In the genomic region with DNA sequence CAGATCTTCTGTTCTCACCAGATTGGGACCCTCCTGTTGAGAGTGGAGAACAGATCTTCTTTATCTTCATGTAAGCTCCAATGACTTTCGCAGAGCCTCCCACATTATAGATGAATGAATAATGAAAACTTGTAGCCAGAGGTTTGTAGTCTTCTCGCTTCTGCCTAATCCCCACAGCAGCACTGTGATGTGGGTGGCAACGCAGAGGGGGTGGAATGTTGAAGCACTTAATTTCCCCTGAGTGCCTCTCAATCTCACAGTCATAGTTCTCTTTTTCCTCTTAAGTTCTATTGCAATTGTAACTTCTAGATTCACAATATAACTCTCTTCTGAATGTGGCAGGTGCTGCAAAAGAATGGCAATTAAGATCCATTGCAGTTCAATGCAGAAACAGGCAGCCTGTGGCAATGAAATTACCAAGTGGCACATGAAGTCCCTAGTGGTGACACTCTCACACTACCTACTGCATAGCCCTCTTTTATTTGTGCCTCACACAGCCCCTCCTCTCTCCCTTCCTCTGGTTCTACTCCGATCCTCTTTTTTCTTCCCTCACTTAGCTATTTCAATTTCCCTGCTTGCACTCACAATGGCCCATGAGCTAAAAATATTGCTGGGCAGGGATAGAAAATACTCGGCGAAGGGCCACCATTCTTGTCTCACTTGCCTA, we compare ENCODE assay signal across 12 cellular contexts.
DNase-seq lines count a peak whose midpoint lies in the region; ATAC-seq and TF ChIP-seq lines count a peak whose summit lies in the region.
"Had no signal": no experiment of that assay in that cellular context is flagged by ENCODE, and none has a peak within 500 bp of the region (broad histone marks: within the 10 kb centered on the region; RNA-seq: fewer than 3 reads in every experiment).

No MANE protein-coding gene starts in this region.

- no peak overlapping the region for H3K27ac ChIP-seq in PC-3 (ENCODE audit: low read length)
- H3K27ac ChIP-seq: tibial nerve had no signal

- CTCF ChIA-PET in PC-3 (lab: Charles Lee) = no interaction called here

- no peak overlapping the region for H3K4me2 ChIP-seq in PC-3 (ENCODE audit: low read length)

- H3K27me3 Mint-ChIP-seq in activated T-cell treated with anti-CD3 and anti-CD28 coated beads, Interleukin-2, amount 50 U/mL, for 72 hours (ENCODE audit: low read depth) = no peaks in the 10 kb centered on the region
- H3K27me3 Mint-ChIP-seq in stimulated activated naive B cell treated with anti-CD40 and anti-IgM and Interleukin-4, amounts not matched to agents 10 μg/mL and 1 μg/mL and 100 μg/mL, for 72 hours = no peaks in the 10 kb centered on the region
- H3K27me3 Mint-ChIP-seq: IgD-negative memory B cell had no signal

- H3K4me3 ChIP-seq in PC-3 (ENCODE audit: low read length) = no peak overlapping the region
- H3K4me3 ChIP-seq: tibial nerve had no signal

- intact Hi-C loops in PC-3 (cut with micrococcal nuclease) (no loop called here), sciatic nerve (cut with DNase I) (no loop called here)

- no peaks in the 10 kb centered on the region for H4K20me1 ChIP-seq in PC-3 (ENCODE audit: low read length)

- no peaks in the 10 kb centered on the region for H3K36me3 Mint-ChIP-seq in activated T-cell treated with anti-CD3 and anti-CD28 coated beads, Interleukin-2, amount 50 U/mL, for 72 hours (ENCODE audit: insufficient read depth in 2 of 2)
- H3K36me3 Mint-ChIP-seq in stimulated activated naive B cell treated with anti-CD40 and anti-IgM and Interleukin-4, amounts not matched to agents 10 μg/mL and 1 μg/mL and 100 μg/mL, for 72 hours = no peaks in the 10 kb centered on the region
- H3K36me3 Mint-ChIP-seq: IgD-negative memory B cell had no signal

- H3F3A ChIP-seq in PC-3 (ENCODE audit: low read length, unreplicated experiment) = no peaks in the 10 kb centered on the region

- H3K79me2 ChIP-seq in PC-3 (ENCODE audit: low read length) = no peaks in the 10 kb centered on the region

- DNase-seq in ELF-1 (ENCODE audit: low read depth, low spot score) (peak; percentile 19), PC-3 (peak; percentile 27), iPS-NIHi11 (ENCODE audit: low spot score) (peak; percentile 60), sciatic nerve (ENCODE audit: low spot score) (no peak), activated T-cell treated with anti-CD3 and anti-CD28 coated beads for 4 hours (no peak)
- no peak for DNase-seq in activated T-cell treated with anti-CD3 and anti-CD28 coated beads, Interleukin-2, amount 50 U/mL, for 72 hours
- no peak for DNase-seq in stimulated activated naive B cell treated with anti-CD40 and anti-IgM and Interleukin-4, amounts not matched to agents 10 μg/mL and 1 μg/mL and 100 μg/mL, for 72 hours
- DNase-seq: effector CD8-positive, alpha-beta T cell had no signal

- H3K9me3 ChIP-seq in PC-3 (ENCODE audit: low read length) = no peaks in the 10 kb centered on the region
- H3K9me3 ChIP-seq: tibial nerve had no signal

- H3K9ac ChIP-seq in PC-3 (ENCODE audit: low read length) = no peak overlapping the region

- no peak overlapping the region for H3K27ac Mint-ChIP-seq in activated T-cell treated with anti-CD3 and anti-CD28 coated beads, Interleukin-2, amount 50 U/mL, for 72 hours
- no peak overlapping the region for H3K27ac Mint-ChIP-seq in stimulated activated naive B cell treated with anti-CD40 and anti-IgM and Interleukin-4, amounts not matched to agents 10 μg/mL and 1 μg/mL and 100 μg/mL, for 72 hours
- H3K27ac Mint-ChIP-seq: activated T-helper 17 cell treated with anti-CD3 and anti-CD28 coated beads, Interleukin-2, amount 50 U/mL, for 72 hours; IgD-negative memory B cell had no signal

- no peaks in the 10 kb centered on the region for H3K36me3 ChIP-seq in PC-3 (ENCODE audit: low read depth, low read length)
- H3K36me3 ChIP-seq: tibial nerve had no signal

- ATAC-seq in HG02885 (IDR thresholded peaks at IDR 0.05; ENCODE audit: poor library complexity, unreplicated experiment) (peak; percentile 53), PC-3 (no peak; the same call in 1 of the 2 replicates), sciatic nerve (no peak)
- ATAC-seq in activated T-cell treated with anti-CD3 and anti-CD28 coated beads, Interleukin-2, amount 50 U/mL, for 72 hours (replicated peaks in 1 of 2) = no peak
- ATAC-seq in stimulated activated naive B cell treated with anti-CD40 and anti-IgM and Interleukin-4, amounts not matched to agents 10 μg/mL and 1 μg/mL and 100 μg/mL, for 72 hours (replicated peaks) = no peak
- ATAC-seq: activated T-helper 17 cell treated with anti-CD3 and anti-CD28 coated beads, Interleukin-2, amount 50 U/mL, for 72 hours had no signal

- POLR2A ChIA-PET in PC-3 (lab: Charles Lee; ENCODE audit: unreplicated experiment) = no interaction called here

- peak; percentile 45; the same call in 1 of the 2 replicates for TF ChIP-seq CTCF in PC-3 (conservative IDR thresholded peaks at IDR 0.05; ENCODE audit: low read depth, low read length)

- H3K4me1 Mint-ChIP-seq in activated T-cell treated with anti-CD3 and anti-CD28 coated beads, Interleukin-2, amount 50 U/mL, for 72 hours (ENCODE audit: low read depth) = no peaks in the 10 kb centered on the region
- H3K4me1 Mint-ChIP-seq in stimulated activated naive B cell treated with anti-CD40 and anti-IgM and Interleukin-4, amounts not matched to agents 10 μg/mL and 1 μg/mL and 100 μg/mL, for 72 hours = no peaks in the 10 kb centered on the region
- H3K4me1 Mint-ChIP-seq: activated T-helper 17 cell treated with anti-CD3 and anti-CD28 coated beads, Interleukin-2, amount 50 U/mL, for 72 hours; IgD-negative memory B cell had no signal

- no TSS peak for BruUV-seq in PC-3 (replicated peaks; lab: Mats Ljungman, UMichigan)

- no peaks in the 10 kb centered on the region; the same call in 1 of the 2 replicates for H3K4me1 ChIP-seq in PC-3 (ENCODE audit: insufficient read depth, low read length)
- H3K4me1 ChIP-seq: tibial nerve had no signal

- no peaks in the 10 kb centered on the region for H3K9me2 ChIP-seq in PC-3 (replicated peaks; ENCODE audit: low read length)

- H2AFZ ChIP-seq in PC-3 (ENCODE audit: low read length) = no peak overlapping the region

- no peak overlapping the region for H3K4me3 Mint-ChIP-seq in activated T-cell treated with anti-CD3 and anti-CD28 coated beads, Interleukin-2, amount 50 U/mL, for 72 hours
- no peak overlapping the region for H3K4me3 Mint-ChIP-seq in stimulated activated naive B cell treated with anti-CD40 and anti-IgM and Interleukin-4, amounts not matched to agents 10 μg/mL and 1 μg/mL and 100 μg/mL, for 72 hours
- H3K4me3 Mint-ChIP-seq: activated T-helper 17 cell treated with anti-CD3 and anti-CD28 coated beads, Interleukin-2, amount 50 U/mL, for 72 hours; IgD-negative memory B cell had no signal

- no peaks in the 10 kb centered on the region for H3K9me3 Mint-ChIP-seq in activated T-cell treated with anti-CD3 and anti-CD28 coated beads, Interleukin-2, amount 50 U/mL, for 72 hours
- no peaks in the 10 kb centered on the region for H3K9me3 Mint-ChIP-seq in stimulated activated naive B cell treated with anti-CD40 and anti-IgM and Interleukin-4, amounts not matched to agents 10 μg/mL and 1 μg/mL and 100 μg/mL, for 72 hours
- H3K9me3 Mint-ChIP-seq: activated T-helper 17 cell treated with anti-CD3 and anti-CD28 coated beads, Interleukin-2, amount 50 U/mL, for 72 hours had no signal

- H3K27me3 ChIP-seq in PC-3 (ENCODE audit: low read length) = no peaks in the 10 kb centered on the region
- H3K27me3 ChIP-seq: tibial nerve had no signal

Comparison
In these comparisons a context has a peak if more than half of its experiments do, and no peak if none do; other contexts are left out.
1. DNase-seq: peak in ELF-1 (single experiment), PC-3 (single experiment) and iPS-NIHi11 (single experiment); none in sciatic nerve (single experiment), activated T-cell treated with anti-CD3 and anti-CD28 coated beads for 4 hours (single experiment), activated T-cell treated with anti-CD3 and anti-CD28 coated beads, Interleukin-2, amount 50 U/mL, for 72 hours (0 of 2) and stimulated activated naive B cell treated with anti-CD40 and anti-IgM and Interleukin-4, amounts not matched to agents 10 μg/mL and 1 μg/mL and 100 μg/mL, for 72 hours (single experiment).